Comparison of ENCODE assay signal across 9 cellular contexts in genomic region chr22:45997077-45997774, GRCh38. TPM values are rescaled to one million over a fixed set of nuclear protein-coding genes. Genes with fewer than 3 reads are reported as not detected.
A peak's percentile ranks its signal among the peaks of the same experiment; 100 is the strongest.
DNase-seq lines count a peak whose midpoint lies in the region; ATAC-seq and TF ChIP-seq lines count a peak whose summit lies in the region.
"Had no signal": no experiment of that assay in that cellular context is flagged by ENCODE, and none has a peak within 500 bp of the region (broad histone marks: within the 10 kb centered on the region; RNA-seq: fewer than 3 reads in every experiment).

No MANE protein-coding gene starts in this region.

- POLR2A ChIA-PET in CD4-positive, alpha-beta memory T cell (lab: Charles Lee; ENCODE audit: partially characterized antibody), result no interaction called here
- POLR2A ChIA-PET in activated CD4-positive, alpha-beta T cell treated with anti-CD3 and anti-CD28 coated beads, Interleukin-2, amount 10 ng/mL, durations not matched to agents 7 days and 5 days (lab: Charles Lee), result no interaction called here

- peaks cover 5% of the 10 kb centered on the region for H3K4me1 Mint-ChIP-seq in activated CD8-positive, alpha-beta memory T cell treated with anti-CD3 and anti-CD28 coated beads, Interleukin-2, amount 10 ng/mL, durations not matched to agents 7 days and 5 days
- peaks cover 0 to 11% (median 5%) of the 10 kb centered on the region in 4 donors for H3K4me1 Mint-ChIP-seq in CD4-positive, alpha-beta memory T cell
- peaks cover 2% of the 10 kb centered on the region for H3K4me1 Mint-ChIP-seq in activated CD4-positive, alpha-beta T cell treated with anti-CD3 and anti-CD28 coated beads, Interleukin-2, amount 10 ng/mL, durations not matched to agents 7 days and 5 days

- TF ChIP-seq CTCF in vagina (IDR thresholded peaks at IDR 0.05), result no peak

- no peaks in the 10 kb centered on the region for H3K27me3 ChIP-seq in vagina
- H3K27me3 ChIP-seq in CD4-positive, alpha-beta memory T cell (ENCODE audit: insufficient read depth, low read length), result no peaks in the 10 kb centered on the region

- H3K27ac Mint-ChIP-seq in activated CD8-positive, alpha-beta memory T cell treated with anti-CD3 and anti-CD28 coated beads, Interleukin-2, amount 10 ng/mL, durations not matched to agents 7 days and 5 days, result no peak overlapping the region
- no peak overlapping the region for H3K27ac Mint-ChIP-seq in CD4-positive, alpha-beta memory T cell
- no peak overlapping the region for H3K27ac Mint-ChIP-seq in activated CD4-positive, alpha-beta T cell treated with anti-CD3 and anti-CD28 coated beads, Interleukin-2, amount 10 ng/mL, durations not matched to agents 7 days and 5 days

- CTCF ChIA-PET in activated CD8-positive, alpha-beta memory T cell treated with anti-CD3 and anti-CD28 coated beads, Interleukin-2, amount 10 ng/mL, durations not matched to agents 7 days and 5 days (lab: Charles Lee), result interaction anchor here (0.6 to 4.8 kb wide), 7 partner anchors 10 to 125 kb away, joined by 3 to 83 read pairs (median 6); no protein-coding TSS in a partner anchor
- CTCF ChIA-PET in CD4-positive, alpha-beta memory T cell (lab: Charles Lee; ENCODE audit: partially characterized antibody), result interaction anchor here (1.2 to 5.1 kb wide), 4 partner anchors 10 to 117 kb away, joined by 3 to 52 read pairs (median 14); no protein-coding TSS in a partner anchor
- CTCF ChIA-PET in activated CD4-positive, alpha-beta T cell treated with anti-CD3 and anti-CD28 coated beads, Interleukin-2, amount 10 ng/mL, durations not matched to agents 7 days and 5 days (lab: Charles Lee), result interaction anchor here (1.4 to 2.9 kb wide), 4 partner anchors 9 to 125 kb away, joined by 6 to 18 read pairs (median 10); no protein-coding TSS in a partner anchor

- H3K4me3 Mint-ChIP-seq in activated CD8-positive, alpha-beta memory T cell treated with anti-CD3 and anti-CD28 coated beads, Interleukin-2, amount 10 ng/mL, durations not matched to agents 7 days and 5 days, result no peak overlapping the region
- H3K4me3 Mint-ChIP-seq in CD4-positive, alpha-beta memory T cell, result no peak overlapping the region
- H3K4me3 Mint-ChIP-seq in activated CD4-positive, alpha-beta T cell treated with anti-CD3 and anti-CD28 coated beads, Interleukin-2, amount 10 ng/mL, durations not matched to agents 7 days and 5 days, result no peak overlapping the region

- H3K4me1 ChIP-seq in vagina, result peaks cover 57% of the 10 kb centered on the region
- H3K4me1 ChIP-seq in CD4-positive, alpha-beta memory T cell (ENCODE audit: insufficient read depth, low read length), result peaks cover 5% of the 10 kb centered on the region

- peaks cover 4% of the 10 kb centered on the region for H3K27me3 Mint-ChIP-seq in activated CD8-positive, alpha-beta memory T cell treated with anti-CD3 and anti-CD28 coated beads, Interleukin-2, amount 10 ng/mL, durations not matched to agents 7 days and 5 days
- H3K27me3 Mint-ChIP-seq in CD4-positive, alpha-beta memory T cell, result peaks cover 1 to 6% of the 10 kb centered on the region in 2 donors
- H3K27me3 Mint-ChIP-seq in activated CD4-positive, alpha-beta T cell treated with anti-CD3 and anti-CD28 coated beads, Interleukin-2, amount 10 ng/mL, durations not matched to agents 7 days and 5 days, result peaks cover 4% of the 10 kb centered on the region

- H3K4me3 ChIP-seq in vagina, result no peak overlapping the region
- no peak overlapping the region for H3K4me3 ChIP-seq in CD4-positive, alpha-beta memory T cell (ENCODE audit: low read length in 2 of 2)

- DNase-seq in activated CD8-positive, alpha-beta memory T cell treated with anti-CD3 and anti-CD28 coated beads, Interleukin-2, amount 10 ng/mL, durations not matched to agents 7 days and 5 days, result no peak
- DNase-seq in activated CD8-positive, alpha-beta memory T cell treated with anti-CD3 and anti-CD28 coated beads, Interleukin-2, amount 50 U/mL, for 48 hours, result no peak
- DNase-seq in SHP77 treated with DMSO at 0.1 percent for 48 hours (lab: John Stamatoyannopoulos, UW) (peak; percentile 87), epithelial cell of prostate (ENCODE audit: low read depth, low spot score) (no peak), middle frontal gyrus (ENCODE audit: extremely low spot score, low spot score) (peak; percentile 63), vagina (ENCODE audit: extremely low spot score in 2 of 2) (no peak)
- no peak for DNase-seq in CD4-positive, alpha-beta memory T cell
- DNase-seq in activated CD4-positive, alpha-beta T cell treated with anti-CD3 and anti-CD28 coated beads, Interleukin-2, amount 10 ng/mL, durations not matched to agents 7 days and 5 days, result no peak

- no peak for TF ChIP-seq POLR2A in vagina (IDR thresholded peaks at IDR 0.05)

- peak; percentile 58 for ATAC-seq in activated CD8-positive, alpha-beta memory T cell treated with anti-CD3 and anti-CD28 coated beads, Interleukin-2, amount 10 ng/mL, durations not matched to agents 7 days and 5 days

- peak overlapping the region; percentile 16 for H3K27ac ChIP-seq in epithelial cell of prostate
- H3K27ac ChIP-seq in vagina, result peak overlapping the region; percentile 82
- H3K27ac ChIP-seq in CD4-positive, alpha-beta memory T cell (ENCODE audit: low read depth, low read length), result no peak overlapping the region

- H3K9me3 ChIP-seq in vagina, result no peaks in the 10 kb centered on the region
- no peaks in the 10 kb centered on the region for H3K9me3 ChIP-seq in CD4-positive, alpha-beta memory T cell (ENCODE audit: control insufficient read depth in 1 of 2, low read length in 2 of 2)

- H3K9me3 Mint-ChIP-seq in activated CD8-positive, alpha-beta memory T cell treated with anti-CD3 and anti-CD28 coated beads, Interleukin-2, amount 10 ng/mL, durations not matched to agents 7 days and 5 days (ENCODE audit: low read depth), result peaks cover 4% of the 10 kb centered on the region
- no peaks in the 10 kb centered on the region for H3K9me3 Mint-ChIP-seq in CD4-positive, alpha-beta memory T cell
- H3K9me3 Mint-ChIP-seq in activated CD4-positive, alpha-beta T cell treated with anti-CD3 and anti-CD28 coated beads, Interleukin-2, amount 10 ng/mL, durations not matched to agents 7 days and 5 days, result no peaks in the 10 kb centered on the region

- intact Hi-C loops in vagina (cut with DNase I), result loop anchor here (10.0 kb wide), 1 partner anchor 298 kb away; the partner anchor contains the start of gene GTSE1
- intact Hi-C loops in CD4-positive, alpha-beta memory T cell (cut with micrococcal nuclease), result no loop called here

- H3K36me3 ChIP-seq in vagina, result no peaks in the 10 kb centered on the region
- H3K36me3 ChIP-seq in CD4-positive, alpha-beta memory T cell (ENCODE audit: insufficient read depth, low read length), result no peaks in the 10 kb centered on the region

- H3K36me3 Mint-ChIP-seq in activated CD8-positive, alpha-beta memory T cell treated with anti-CD3 and anti-CD28 coated beads, Interleukin-2, amount 10 ng/mL, durations not matched to agents 7 days and 5 days, result no peaks in the 10 kb centered on the region
- H3K36me3 Mint-ChIP-seq in CD4-positive, alpha-beta memory T cell, result no peaks in the 10 kb centered on the region
- no peaks in the 10 kb centered on the region for H3K36me3 Mint-ChIP-seq in activated CD4-positive, alpha-beta T cell treated with anti-CD3 and anti-CD28 coated beads, Interleukin-2, amount 10 ng/mL, durations not matched to agents 7 days and 5 days (ENCODE audit: low read depth)

RNA-seq across cellular contexts. Expression of gene WNT7B, which starts 20.3 kb away (rescaled TPM):
- not detected for total RNA-seq in activated CD8-positive, alpha-beta memory T cell treated with anti-CD3 and anti-CD28 coated beads, Interleukin-2, amount 10 ng/mL, durations not matched to agents 7 days and 5 days
- 7.1 TPM for total RNA-seq in vagina
- not detected for total RNA-seq in CD4-positive, alpha-beta memory T cell
- polyA plus RNA-seq in CD4-positive, alpha-beta memory T cell, result not detected
- total RNA-seq in activated CD4-positive, alpha-beta T cell treated with anti-CD3 and anti-CD28 coated beads, Interleukin-2, amount 10 ng/mL, durations not matched to agents 7 days and 5 days, result not detected
- total RNA-seq: subcutaneous adipose tissue had no signal

Comparison
In these comparisons a context has a peak if more than half of its experiments do, and no peak if none do; other contexts are left out.
1. DNase-seq: peak in SHP77 treated with DMSO at 0.1 percent for 48 hours (single experiment) and middle frontal gyrus (single experiment); none in activated CD8-positive, alpha-beta memory T cell treated with anti-CD3 and anti-CD28 coated beads, Interleukin-2, amount 10 ng/mL, durations not matched to agents 7 days and 5 days (single experiment), activated CD8-positive, alpha-beta memory T cell treated with anti-CD3 and anti-CD28 coated beads, Interleukin-2, amount 50 U/mL, for 48 hours (single experiment), epithelial cell of prostate (single experiment), vagina (0 of 2), CD4-positive, alpha-beta memory T cell (0 of 5) and activated CD4-positive, alpha-beta T cell treated with anti-CD3 and anti-CD28 coated beads, Interleukin-2, amount 10 ng/mL, durations not matched to agents 7 days and 5 days (single experiment).